ENCODE assay signal across 18 cellular contexts in the genomic region with DNA sequence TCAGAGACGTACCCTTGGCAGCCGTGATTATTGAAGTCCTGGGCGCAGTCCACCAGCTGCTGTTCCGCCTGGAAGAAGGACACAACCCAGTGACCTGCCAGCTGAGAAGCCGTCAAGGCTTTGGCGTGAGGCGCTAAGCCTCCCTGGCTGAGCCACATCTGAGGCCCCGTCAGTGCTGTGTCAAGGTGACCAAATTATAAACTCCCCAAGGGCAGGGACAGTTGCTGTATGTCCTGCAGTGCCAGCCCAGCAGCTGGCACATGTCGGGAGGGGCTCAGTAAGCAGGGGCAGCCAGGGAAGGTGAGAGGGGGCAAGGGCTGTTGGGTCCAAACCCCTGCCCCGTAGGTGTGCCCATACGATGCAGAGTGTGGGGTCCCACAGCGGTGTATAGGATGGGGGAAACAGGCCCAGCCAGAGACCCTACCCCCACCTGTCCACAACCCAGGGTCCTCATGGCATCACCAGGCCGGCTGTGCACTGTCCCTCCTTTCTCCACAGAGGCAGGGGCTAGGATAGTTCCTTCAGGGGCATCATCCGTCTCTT. TPM values are rescaled to one million over a fixed set of nuclear protein-coding genes. Genes with fewer than 3 reads are reported as not detected.
DNase-seq lines count a peak whose midpoint lies in the region; ATAC-seq, FAIRE-seq and TF ChIP-seq lines count a peak whose summit lies in the region.
"Had no signal": no experiment of that assay in that cellular context is flagged by ENCODE, and none has a peak within 500 bp of the region (broad histone marks: within the 10 kb centered on the region; RNA-seq: fewer than 3 reads in every experiment).

No MANE protein-coding gene starts in this region.

- no peak overlapping the region for H2AFZ ChIP-seq in GM12878 (ENCODE audit: control insufficient read depth, low read depth, low read length)

- POLR2A ChIA-PET in GM12878 (lab: Charles Lee): no interaction called here

- TF ChIP-seq EP300 in GM12878 (IDR thresholded peaks at IDR 0.05; ENCODE audit: borderline replicate concordance in 1 of 2, control insufficient read depth in 1 of 2, low read depth in 2 of 2, low read length in 2 of 2) (no peak), suprapubic skin (IDR thresholded peaks at IDR 0.05) (no peak)

- TF ChIP-seq CTCF in GM12878 (IDR thresholded peaks at IDR 0.05 in 2 of 3, conservative IDR thresholded peaks at IDR 0.05 in 1 of 3; ENCODE audit: control insufficient read depth in 2 of 3, extremely low read depth in 1 of 3, insufficient read depth in 1 of 3, low read depth in 3 of 3, low read length in 3 of 3) (no peak), mesothelial cell of epicardium (IDR thresholded peaks at IDR 0.05; ENCODE audit: unreplicated experiment) (no peak), suprapubic skin (IDR thresholded peaks at IDR 0.05) (no peak)

- H3K4me3 ChIP-seq in GM12878 (no peak overlapping the region), suprapubic skin (no peak overlapping the region)

- intact Hi-C loops in GM12878 (cut with micrococcal nuclease; ENCODE audit: unreplicated experiment): no loop called here

- no peak overlapping the region for H3K4me3 Mint-ChIP-seq in mesothelial cell of epicardium
- no peak overlapping the region for H3K4me3 Mint-ChIP-seq in activated naive CD8-positive, alpha-beta T cell treated with anti-CD3 and anti-CD28 coated beads, Interleukin-2, amount 50 U/mL, for 24 hours
- H3K4me3 Mint-ChIP-seq: CD4-positive, CD25-positive, alpha-beta regulatory T cell; type B pancreatic cell had no signal

- in situ Hi-C loops in GM12878 (cut with MboI): no loop called here

- 77% methylated on average over 14 of the region's 14 CpGs for WGBS in GM12878 (ENCODE audit: insufficient coverage, insufficient replicate concordance, low lambda C conversion rate, missing lambda C conversion rate)
- 81% methylated on average over 12 of the region's 14 CpGs for WGBS in suprapubic skin

- no peak for TF ChIP-seq RAD21 in GM12878 (IDR thresholded peaks at IDR 0.05; ENCODE audit: insufficient read depth, low read depth, low read length)

- CTCF ChIA-PET in GM12878 (lab: Yijun Ruan, JAX): interaction anchor here (2.0 kb wide), 1 partner anchor 21 kb away, joined by 7 read pairs; no protein-coding TSS in a partner anchor

- FAIRE-seq in GM12878 (lab: Jason Lieb, UNC): no peak
- FAIRE-seq: colon had no signal

- H3K27ac ChIP-seq in GM12878 (ENCODE audit: control insufficient read depth, insufficient read depth) (no peak overlapping the region), suprapubic skin (peak overlapping the region; percentile 17)

- RAD21 ChIA-PET in GM12878 (lab: Charles Lee; ENCODE audit: unreplicated experiment): no interaction called here

- no peak overlapping the region for H3K9ac ChIP-seq in GM12878 (ENCODE audit: control insufficient read depth, insufficient read depth, low read length)

- H4K20me1 ChIP-seq in GM12878 (ENCODE audit: control insufficient read depth, insufficient read depth): no peaks in the 10 kb centered on the region

- ATAC-seq in GM12878: no peak
- no peak for ATAC-seq in activated naive CD8-positive, alpha-beta T cell treated with anti-CD3 and anti-CD28 coated beads, Interleukin-2, amount 50 U/mL, for 24 hours
- no peak for ATAC-seq in HG02759 (IDR thresholded peaks at IDR 0.05; ENCODE audit: unreplicated experiment)

- TF ChIP-seq POLR2A in GM12878 (IDR thresholded peaks at IDR 0.05; ENCODE audit: low read depth, low read length): peak; percentile 35
- no peak for TF ChIP-seq POLR2A in suprapubic skin (IDR thresholded peaks at IDR 0.05)

- SMC1A ChIA-PET in GM12878 (lab: Charles Lee; ENCODE audit: uncharacterized antibody, unreplicated experiment): no interaction called here

- H3K4me1 ChIP-seq in GM12878 (ENCODE audit: control insufficient read depth, insufficient read depth, low read length) (peaks cover 5% of the 10 kb centered on the region), suprapubic skin (peaks cover 37% of the 10 kb centered on the region)

- H3K27me3 ChIP-seq in GM12878 (replicated peaks in 1 of 2; ENCODE audit: control insufficient read depth in 2 of 2, insufficient read depth in 2 of 2, low read length in 1 of 2): no peaks in the 10 kb centered on the region
- no peaks in the 10 kb centered on the region for H3K27me3 ChIP-seq in suprapubic skin

- H3K9me3 Mint-ChIP-seq in mesothelial cell of epicardium: no peaks in the 10 kb centered on the region
- H3K9me3 Mint-ChIP-seq in activated naive CD8-positive, alpha-beta T cell treated with anti-CD3 and anti-CD28 coated beads, Interleukin-2, amount 50 U/mL, for 24 hours: no peaks in the 10 kb centered on the region
- H3K9me3 Mint-ChIP-seq: type B pancreatic cell had no signal

- H3K36me3 ChIP-seq in GM12878 (ENCODE audit: control insufficient read depth in 2 of 2, insufficient read depth in 2 of 2, low read length in 1 of 2) (peaks cover 52 to 62% of the 10 kb centered on the region in 2 experiments), suprapubic skin (peaks cover 42% of the 10 kb centered on the region)

- peak overlapping the region; percentile 98 for H3K27ac Mint-ChIP-seq in mesothelial cell of epicardium
- H3K27ac Mint-ChIP-seq in activated naive CD8-positive, alpha-beta T cell treated with anti-CD3 and anti-CD28 coated beads, Interleukin-2, amount 50 U/mL, for 24 hours: no peak overlapping the region
- H3K27ac Mint-ChIP-seq: CD4-positive, CD25-positive, alpha-beta regulatory T cell had no signal

- DNase-seq in NCI-H2196 (lab: John Stamatoyannopoulos, UW; ENCODE audit: unreplicated experiment) (peak; percentile 31), NCI-H2196 treated with DMSO at 0.1 percent for 48 hours (lab: John Stamatoyannopoulos, UW; ENCODE audit: unreplicated experiment) (no peak), GM12878 (ENCODE audit: low read depth, low spot score) (no peak), mesothelial cell of epicardium (ENCODE audit: low spot score in 2 of 2, unreplicated experiment in 2 of 2) (no peak), suprapubic skin (ENCODE audit: low spot score in 2 of 2) (no peak), GM19240 (ENCODE audit: insufficient read length, low spot score) (no peak)
- no peak for DNase-seq in activated naive CD8-positive, alpha-beta T cell treated with anti-CD3 and anti-CD28 coated beads, Interleukin-2, amount 50 U/mL, for 24 hours
- DNase-seq: activated CD4-positive, CD25-positive, alpha-beta regulatory T cell; CD4-positive, CD25-positive, alpha-beta regulatory T cell; DND-41; NCI-H1436 treated with DMSO at 0.1 percent for 48 hours; NCI-H446; SIG-M5; stimulated activated CD4-positive, alpha-beta T cell treated with anti-CD3 and anti-CD28 coated beads, Interleukin-12 subunit alpha, Interleukin-12 subunit beta, amount 100 ng/mL, for 4 hours; T-helper 2 cell had no signal

- no peak overlapping the region for H3K4me2 ChIP-seq in GM12878 (ENCODE audit: control insufficient read depth, insufficient read depth)

- H3K79me2 ChIP-seq in GM12878 (ENCODE audit: control insufficient read depth, insufficient read depth, low read length): peaks cover 2% of the 10 kb centered on the region

- peaks cover 31% of the 10 kb centered on the region for H3K36me3 Mint-ChIP-seq in mesothelial cell of epicardium
- H3K36me3 Mint-ChIP-seq in activated naive CD8-positive, alpha-beta T cell treated with anti-CD3 and anti-CD28 coated beads, Interleukin-2, amount 50 U/mL, for 24 hours (ENCODE audit: low read depth): no peaks in the 10 kb centered on the region

- peaks cover 31% of the 10 kb centered on the region for H3K4me1 Mint-ChIP-seq in mesothelial cell of epicardium
- no peaks in the 10 kb centered on the region for H3K4me1 Mint-ChIP-seq in activated naive CD8-positive, alpha-beta T cell treated with anti-CD3 and anti-CD28 coated beads, Interleukin-2, amount 50 U/mL, for 24 hours
- H3K4me1 Mint-ChIP-seq: CD4-positive, CD25-positive, alpha-beta regulatory T cell had no signal

- BruUV-seq in GM12878 (replicated peaks; lab: Mats Ljungman, UMichigan): no TSS peak

- H3K9me3 ChIP-seq in GM12878 (replicated peaks; ENCODE audit: control insufficient read depth, insufficient read depth, low read length) (no peaks in the 10 kb centered on the region), suprapubic skin (no peaks in the 10 kb centered on the region)

- no peaks in the 10 kb centered on the region for H3K27me3 Mint-ChIP-seq in mesothelial cell of epicardium (ENCODE audit: low read depth)
- H3K27me3 Mint-ChIP-seq in activated naive CD8-positive, alpha-beta T cell treated with anti-CD3 and anti-CD28 coated beads, Interleukin-2, amount 50 U/mL, for 24 hours: no peaks in the 10 kb centered on the region
- H3K27me3 Mint-ChIP-seq: type B pancreatic cell had no signal

RNA-seq across cellular contexts. Expression of gene CTSH, which starts 13.3 kb away (rescaled TPM):
- total RNA-seq in GM12878 (2013; cell fraction: nucleolus; rRNA removed): 537 and 552 TPM in 2 replicates
- total RNA-seq in GM12878 (2014; rRNA removed) (978 and 1,037 TPM in 2 replicates), GM12878 (2014; rRNA removed; fragmentation: Illumina TruSeq; extraction: Trizol) (431 and 454 TPM in 2 replicates), GM12878 (2021) (510 and 512 TPM in 2 replicates), mesothelial cell of epicardium (141 to 153 TPM (median 144 TPM) in 3 replicates), suprapubic skin (100 to 1,000 TPM in 3 of 4 donors, 10 to 100 TPM in 1; 98.4 to 308 (median 219) TPM)
- 365 TPM for polyA plus RNA-seq in GM12878 (2011; ENCODE audit: low read depth)
- polyA plus RNA-seq in GM12878 (2011; rRNA removed) (1,085 and 1,212 TPM in 2 replicates), GM12878 (2014; fragmentation: Illumina TruSeq; extraction: Trizol) (738 and 761 TPM in 2 replicates), GM12878 (2014; fragmentation: Nextera tagmentation; extraction: Ambion mirVana) (10 to 100 TPM; 30.2 to 88.2 TPM), GM12878 (2014; rRNA removed) (983 and 1,098 TPM in 2 replicates), GM12878 (2016; fragmentation: Nextera tagmentation; extraction: Ambion mirVana) (100 to 1,000 TPM; 505 to 526 TPM)
- 1,125 and 1,816 TPM in 2 replicates for polyA plus RNA-seq in GM12878 (2011; cell fraction: cytosol; rRNA removed)
- 2,323 and 2,526 TPM in 2 replicates for polyA plus RNA-seq in GM12878 (2011; cell fraction: nucleus; rRNA removed)
- polyA plus RNA-seq in GM12878 (2012): 535 and 663 TPM in 2 replicates
- 591 and 663 TPM in 2 replicates for polyA minus RNA-seq in GM12878 (2011; rRNA and poly(A)+ RNA removed)
- polyA minus RNA-seq in GM12878 (2011; cell fraction: cytosol; rRNA and poly(A)+ RNA removed): 223 and 239 TPM in 2 replicates
- 381 and 500 TPM in 2 replicates for polyA minus RNA-seq in GM12878 (2011; cell fraction: nucleus; rRNA and poly(A)+ RNA removed)

RNA-seq across cellular contexts. Expression of gene MORF4L1, which starts 58.8 kb away (rescaled TPM):
- 189 and 192 TPM in 2 replicates for total RNA-seq in GM12878 (2013; cell fraction: nucleolus; rRNA removed)
- 113 and 132 TPM in 2 replicates for total RNA-seq in GM12878 (2014; rRNA removed)
- total RNA-seq in GM12878 (2014; rRNA removed; fragmentation: Illumina TruSeq; extraction: Trizol): 183 and 189 TPM in 2 replicates
- total RNA-seq in GM12878 (2021): 227 and 245 TPM in 2 replicates
- polyA plus RNA-seq in GM12878 (2011; ENCODE audit: low read depth): 210 TPM
- 356 and 537 TPM in 2 replicates for polyA plus RNA-seq in GM12878 (2011; rRNA removed)
- 120 and 179 TPM in 2 replicates for polyA plus RNA-seq in GM12878 (2011; cell fraction: cytosol; rRNA removed)
- 98.5 and 126 TPM in 2 replicates for polyA plus RNA-seq in GM12878 (2011; cell fraction: nucleus; rRNA removed)
- polyA plus RNA-seq in GM12878 (2012): 241 and 341 TPM in 2 replicates
- polyA plus RNA-seq in GM12878 (2014; fragmentation: Illumina TruSeq; extraction: Trizol): 636 and 940 TPM in 2 replicates
- 100 to 1,000 TPM; 230 to 403 TPM for polyA plus RNA-seq in GM12878 (2014; fragmentation: Nextera tagmentation; extraction: Ambion mirVana)
- 325 and 426 TPM in 2 replicates for polyA plus RNA-seq in GM12878 (2014; rRNA removed)
- polyA plus RNA-seq in GM12878 (2016; fragmentation: Nextera tagmentation; extraction: Ambion mirVana): 100 to 1,000 TPM; 184 to 198 TPM
- polyA minus RNA-seq in GM12878 (2011; rRNA and poly(A)+ RNA removed): 76.0 and 104 TPM in 2 replicates
- polyA minus RNA-seq in GM12878 (2011; cell fraction: cytosol; rRNA and poly(A)+ RNA removed): 52.9 and 57.2 TPM in 2 replicates
- 41.2 and 59.2 TPM in 2 replicates for polyA minus RNA-seq in GM12878 (2011; cell fraction: nucleus; rRNA and poly(A)+ RNA removed)
- 414 to 450 TPM (median 444 TPM) in 3 replicates for total RNA-seq in mesothelial cell of epicardium
- 100 to 1,000 TPM; 103 to 149 (median 127) TPM for total RNA-seq in suprapubic skin
